ENCODE assay signal across 8 cellular contexts in the genomic region with DNA sequence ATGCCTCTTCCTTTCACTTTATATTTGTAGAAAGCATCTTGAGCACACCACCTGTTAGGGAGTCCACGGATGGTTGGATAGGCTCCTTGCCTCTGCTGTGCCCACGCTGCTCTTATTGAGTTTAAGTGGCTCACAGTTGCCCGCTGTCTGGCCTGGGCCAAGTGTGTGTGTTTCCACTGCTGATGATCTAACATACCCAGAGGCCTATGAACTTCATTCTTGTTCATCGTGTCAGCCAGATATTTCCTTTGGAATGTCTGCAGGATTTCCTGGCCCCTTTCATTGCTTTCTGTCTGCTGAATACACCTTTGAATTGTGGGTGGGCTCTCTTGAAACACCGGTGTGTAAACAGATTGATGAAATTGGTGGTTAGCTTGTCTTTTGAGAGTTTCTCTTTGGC. TPM values are rescaled to one million over a fixed set of nuclear protein-coding genes. Genes with fewer than 3 reads are reported as not detected.
DNase-seq lines count a peak whose midpoint lies in the region; ATAC-seq and TF ChIP-seq lines count a peak whose summit lies in the region.

No MANE protein-coding gene starts in this region.

- no peaks in the 10 kb centered on the region for H3K27me3 Mint-ChIP-seq in activated CD8-positive, alpha-beta memory T cell treated with anti-CD3 and anti-CD28 coated beads, Interleukin-2, amount 10 ng/mL, durations not matched to agents 7 days and 5 days

- no peak overlapping the region for H3K4ac ChIP-seq in mesenchymal stem cell (ENCODE audit: low read depth in 1 of 2, low read length in 2 of 2)

- H3K9me3 ChIP-seq in BLaER1 treated with 17β-estradiol and CSF1 and Interleukin-3, amounts not matched to agents 10 nM and 100 nM (replicated peaks in 1 of 11): no peaks in the 10 kb centered on the region
- H3K9me3 ChIP-seq in HUES48 (ENCODE audit: control insufficient read depth, insufficient read depth, low read length) (no peaks in the 10 kb centered on the region), mesenchymal stem cell (ENCODE audit: control insufficient read depth, low read length) (no peaks in the 10 kb centered on the region), tibial artery (no peaks in the 10 kb centered on the region)

- peak overlapping the region in 6 of 11 experiments; percentile 0 to 54 (median 18); a peak in 4 of 22 replicates for H3K4me2 ChIP-seq in BLaER1 treated with 17β-estradiol and CSF1 and Interleukin-3, amounts not matched to agents 10 nM and 100 nM
- H3K4me2 ChIP-seq in mesenchymal stem cell (ENCODE audit: low read length, poor library complexity, severe bottlenecking): no peak overlapping the region

- H4K8ac ChIP-seq in mesenchymal stem cell (ENCODE audit: low read length): no peak overlapping the region

- H2BK5ac ChIP-seq in mesenchymal stem cell (ENCODE audit: low read depth, low read length, poor library complexity, severe bottlenecking): no peak overlapping the region

- H4K20me1 ChIP-seq in BLaER1 treated with 17β-estradiol and CSF1 and Interleukin-3, amounts not matched to agents 10 nM and 100 nM: peaks cover 0 to 12% (median 0%) of the 10 kb centered on the region in 11 experiments; a peak in 3 of 22 replicates

- no peak overlapping the region for H3K27ac Mint-ChIP-seq in activated CD8-positive, alpha-beta memory T cell treated with anti-CD3 and anti-CD28 coated beads, Interleukin-2, amount 10 ng/mL, durations not matched to agents 7 days and 5 days

- TF ChIP-seq CTCF in brain microvascular endothelial cell (IDR thresholded peaks at IDR 0.05; ENCODE audit: low read depth, low read length, missing control alignments) (no peak), tibial artery (IDR thresholded peaks at IDR 0.05) (no peak)

- H3K79me1 ChIP-seq in mesenchymal stem cell (replicated peaks; ENCODE audit: low read length, poor library complexity, severe bottlenecking): peaks cover 13% of the 10 kb centered on the region

- intact Hi-C loops in tibial artery (cut with DNase I; ENCODE audit: low total_unique reads): no loop called here

- no peak overlapping the region for H4K91ac ChIP-seq in mesenchymal stem cell (ENCODE audit: low read length)

- no peak overlapping the region for H3K4me3 ChIP-seq in BLaER1 treated with 17β-estradiol and CSF1 and Interleukin-3, amounts not matched to agents 10 nM and 100 nM
- H3K4me3 ChIP-seq in HUES48 (ENCODE audit: low read depth, low read length) (no peak overlapping the region), brain microvascular endothelial cell (ENCODE audit: low read depth, low read length) (no peak overlapping the region), mesenchymal stem cell (ENCODE audit: insufficient read depth in 1 of 2, low read depth in 1 of 2, low read length in 2 of 2) (no peak overlapping the region), tibial artery (no peak overlapping the region)

- WGBS in mesenchymal stem cell: 47% methylated on average over 5 of the region's 5 CpGs

- no peaks in the 10 kb centered on the region for H3K27me3 ChIP-seq in BLaER1 treated with 17β-estradiol and CSF1 and Interleukin-3, amounts not matched to agents 10 nM and 100 nM
- no peaks in the 10 kb centered on the region for H3K27me3 ChIP-seq in HUES48 (ENCODE audit: control insufficient read depth, insufficient read depth, low read length)
- no peaks in the 10 kb centered on the region for H3K27me3 ChIP-seq in brain microvascular endothelial cell (replicated peaks)
- H3K27me3 ChIP-seq in mesenchymal stem cell (ENCODE audit: control insufficient read depth in 1 of 2, insufficient read depth in 1 of 2, low read length in 2 of 2): no peaks in the 10 kb centered on the region
- H3K27me3 ChIP-seq in tibial artery: no peaks in the 10 kb centered on the region

- in situ Hi-C loops in brain microvascular endothelial cell (cut with HindIII; ENCODE audit: low pct_ligation_motif_present, low sequenced_read_pairs): no loop called here

- H2AK5ac ChIP-seq in mesenchymal stem cell (ENCODE audit: low read length, severe bottlenecking): no peak overlapping the region

- peaks cover 26 to 49% (median 41%) of the 10 kb centered on the region in 10 experiments for H3K4me1 ChIP-seq in BLaER1 treated with 17β-estradiol and CSF1 and Interleukin-3, amounts not matched to agents 10 nM and 100 nM
- H3K4me1 ChIP-seq in HUES48 (ENCODE audit: control insufficient read depth, insufficient read depth, low read length) (peaks cover 44% of the 10 kb centered on the region), mesenchymal stem cell (ENCODE audit: control insufficient read depth, insufficient read depth, low read depth, low read length) (peaks cover 12% of the 10 kb centered on the region), tibial artery (peaks cover 0 to 13% (median 2%) of the 10 kb centered on the region in 4 donors)

- no peak overlapping the region for H2BK12ac ChIP-seq in mesenchymal stem cell (ENCODE audit: low read length in 2 of 2)

- H3K14ac ChIP-seq in mesenchymal stem cell (ENCODE audit: low read length in 2 of 2): no peak overlapping the region

- CTCF ChIA-PET in activated CD8-positive, alpha-beta memory T cell treated with anti-CD3 and anti-CD28 coated beads, Interleukin-2, amount 10 ng/mL, durations not matched to agents 7 days and 5 days (lab: Charles Lee): no interaction called here

- H3K9me3 Mint-ChIP-seq in activated CD8-positive, alpha-beta memory T cell treated with anti-CD3 and anti-CD28 coated beads, Interleukin-2, amount 10 ng/mL, durations not matched to agents 7 days and 5 days (ENCODE audit: low read depth): no peaks in the 10 kb centered on the region

- H3K27ac ChIP-seq in BLaER1 treated with 17β-estradiol and CSF1 and Interleukin-3, amounts not matched to agents 10 nM and 100 nM: no peak overlapping the region
- H3K27ac ChIP-seq in HUES48 (ENCODE audit: low read depth, low read length): peak overlapping the region; percentile 36
- no peak overlapping the region for H3K27ac ChIP-seq in brain microvascular endothelial cell
- H3K27ac ChIP-seq in mesenchymal stem cell (ENCODE audit: low read length, poor library complexity, severe bottlenecking): peak overlapping the region; percentile 13
- H3K27ac ChIP-seq in tibial artery: no peak overlapping the region

- H2BK120ac ChIP-seq in mesenchymal stem cell (ENCODE audit: low read depth, low read length): no peak overlapping the region

- H2BK15ac ChIP-seq in mesenchymal stem cell (ENCODE audit: low read depth, poor library complexity, severe bottlenecking): no peak overlapping the region

- no peak overlapping the region for H2AFZ ChIP-seq in mesenchymal stem cell (ENCODE audit: low read depth, low read length)

- H3K4me1 Mint-ChIP-seq in activated CD8-positive, alpha-beta memory T cell treated with anti-CD3 and anti-CD28 coated beads, Interleukin-2, amount 10 ng/mL, durations not matched to agents 7 days and 5 days: peaks cover 43% of the 10 kb centered on the region

- no peak for ATAC-seq in activated CD8-positive, alpha-beta memory T cell treated with anti-CD3 and anti-CD28 coated beads, Interleukin-2, amount 10 ng/mL, durations not matched to agents 7 days and 5 days

- H3K36me3 Mint-ChIP-seq in activated CD8-positive, alpha-beta memory T cell treated with anti-CD3 and anti-CD28 coated beads, Interleukin-2, amount 10 ng/mL, durations not matched to agents 7 days and 5 days: peaks cover 18% of the 10 kb centered on the region

- H3K23ac ChIP-seq in mesenchymal stem cell (ENCODE audit: low read length in 2 of 2): no peak overlapping the region

- DNase-seq in brain microvascular endothelial cell (peak; percentile 21), mesenchymal stem cell (no peak), tibial artery (no peak)
- no peak for DNase-seq in stimulated activated CD4-positive, alpha-beta T cell treated with anti-CD3 and anti-CD28 coated beads, Interleukin-2, amount 100 ng/mL, for 24 hours
- DNase-seq in activated CD4-positive, alpha-beta T cell treated with anti-CD3 and anti-CD28 coated beads, Interleukin-2, amount 50 U/mL, for 48 hours: no peak
- no peak for DNase-seq in activated CD8-positive, alpha-beta memory T cell treated with anti-CD3 and anti-CD28 coated beads, Interleukin-2, amount 10 ng/mL, durations not matched to agents 7 days and 5 days

- H3K4me3 Mint-ChIP-seq in activated CD8-positive, alpha-beta memory T cell treated with anti-CD3 and anti-CD28 coated beads, Interleukin-2, amount 10 ng/mL, durations not matched to agents 7 days and 5 days: no peak overlapping the region

- H3K36me3 ChIP-seq in BLaER1 treated with 17β-estradiol and CSF1 and Interleukin-3, amounts not matched to agents 10 nM and 100 nM: no peaks in the 10 kb centered on the region
- no peaks in the 10 kb centered on the region for H3K36me3 ChIP-seq in HUES48 (ENCODE audit: control insufficient read depth, insufficient read depth, low read length)
- no peaks in the 10 kb centered on the region for H3K36me3 ChIP-seq in brain microvascular endothelial cell (replicated peaks)
- H3K36me3 ChIP-seq in mesenchymal stem cell (ENCODE audit: control insufficient read depth in 1 of 2, insufficient read depth in 2 of 2, low read depth in 1 of 2, low read length in 2 of 2): no peaks in the 10 kb centered on the region
- H3K36me3 ChIP-seq in tibial artery: no peaks in the 10 kb centered on the region

- no peak overlapping the region for H3K9ac ChIP-seq in BLaER1 treated with 17β-estradiol and CSF1 and Interleukin-3, amounts not matched to agents 10 nM and 100 nM
- no peak overlapping the region for H3K9ac ChIP-seq in HUES48 (ENCODE audit: low read depth, low read length)
- no peak overlapping the region for H3K9ac ChIP-seq in mesenchymal stem cell (ENCODE audit: low read length)

- no peak overlapping the region for H3K18ac ChIP-seq in mesenchymal stem cell (ENCODE audit: low read depth in 1 of 2, low read length in 2 of 2)

RNA-seq across cellular contexts. Expression of a gene that starts 46.6 kb away (rescaled TPM):
- polyA plus RNA-seq in mesenchymal stem cell (2013, experiment 1 of 2): 3.5 TPM
- polyA plus RNA-seq in mesenchymal stem cell (2013, experiment 2 of 2): 3.4 TPM
- 10 to 100 TPM; 39.2 to 57.0 TPM for total RNA-seq in activated CD8-positive, alpha-beta memory T cell treated with anti-CD3 and anti-CD28 coated beads, Interleukin-2, amount 10 ng/mL, durations not matched to agents 7 days and 5 days

Comparison
In these comparisons a context has a peak if more than half of its experiments do, and no peak if none do; other contexts are left out.
1. H3K27ac ChIP-seq: peak in HUES48 (single experiment) and mesenchymal stem cell (single experiment); none in BLaER1 treated with 17β-estradiol and CSF1 and Interleukin-3, amounts not matched to agents 10 nM and 100 nM (0 of 11), brain microvascular endothelial cell (single experiment) and tibial artery (0 of 2).